ENCODE assay signal across 1 cellular context in genomic region chr4:83115656-83116285, GRCh38.
TF ChIP-seq lines count a peak whose summit lies in the region.

No MANE protein-coding gene starts in this region.

TF ChIP-seq in HepG2, 621 proteins besides CTCF, POLR2A, EP300 and RAD21 (continued from another document):
- TF ChIP-seq ZBTB49 (CRISPR knock-in tag; IDR thresholded peaks at IDR 0.05; ENCODE audit: borderline replicate concordance) (no peak), ZNF318 (CRISPR knock-in tag; IDR thresholded peaks at IDR 0.05) (no peak), SOX6 (IDR thresholded peaks at IDR 0.05) (no peak), SOX6 (CRISPR knock-in tag; IDR thresholded peaks at IDR 0.05) (0 out of 2 replicates have a peak, but pooled peaks have one; percentile 27), DNMT3B (CRISPR knock-in tag; conservative IDR thresholded peaks at IDR 0.05) (no peak), ZNF274 (CRISPR knock-in tag; IDR thresholded peaks at IDR 0.05) (no peak), ZNF513 (CRISPR knock-in tag; conservative IDR thresholded peaks at IDR 0.05) (no peak), ZNF260 (CRISPR knock-in tag; IDR thresholded peaks at IDR 0.05; ENCODE audit: borderline replicate concordance, low read depth) (no peak), ZMYM3 (CRISPR knock-in tag; IDR thresholded peaks at IDR 0.05) (peak; percentile 25; the same call in 1 of the 2 replicates), ZMYM4 (CRISPR knock-in tag; IDR thresholded peaks at IDR 0.05) (no peak), ZHX1 (CRISPR knock-in tag; IDR thresholded peaks at IDR 0.05; ENCODE audit: low read depth) (no peak), ZNF121 (CRISPR knock-in tag; IDR thresholded peaks at IDR 0.05) (peak; percentile 95), TOPORS (CRISPR knock-in tag; IDR thresholded peaks at IDR 0.05) (no peak), DRAP1 (CRISPR knock-in tag; IDR thresholded peaks at IDR 0.05) (no peak), CBFB (CRISPR knock-in tag; IDR thresholded peaks at IDR 0.05) (no peak), FOXM1 (CRISPR knock-in tag; IDR thresholded peaks at IDR 0.05) (no peak), FIP1L1 (IDR thresholded peaks at IDR 0.05; ENCODE audit: borderline replicate concordance, insufficient read depth, low read depth, low read length) (no peak), AGO1 (IDR thresholded peaks at IDR 0.05; ENCODE audit: low read depth, low read length, poor library complexity, severe bottlenecking) (no peak), DMAP1 (CRISPR knock-in tag; IDR thresholded peaks at IDR 0.05) (no peak), ZNF441 (CRISPR knock-in tag; IDR thresholded peaks at IDR 0.05; ENCODE audit: borderline replicate concordance) (no peak), DNMT1 (CRISPR knock-in tag; IDR thresholded peaks at IDR 0.05) (no peak), ZNF577 (CRISPR knock-in tag; IDR thresholded peaks at IDR 0.05; ENCODE audit: borderline replicate concordance, low read depth) (no peak), ZNF564 (CRISPR knock-in tag; IDR thresholded peaks at IDR 0.05) (no peak), PRMT3 (CRISPR knock-in tag; IDR thresholded peaks at IDR 0.05; ENCODE audit: borderline replicate concordance, low read depth) (no peak), ZNF10 (CRISPR knock-in tag; IDR thresholded peaks at IDR 0.05; ENCODE audit: borderline replicate concordance, low read depth) (no peak), ZNF281 (CRISPR knock-in tag; IDR thresholded peaks at IDR 0.05; ENCODE audit: borderline replicate concordance) (no peak), JDP2 (CRISPR knock-in tag; IDR thresholded peaks at IDR 0.05; ENCODE audit: borderline replicate concordance) (no peak), ATRX (CRISPR knock-in tag; IDR thresholded peaks at IDR 0.05; ENCODE audit: borderline replicate concordance) (no peak), PAX8 (CRISPR knock-in tag; IDR thresholded peaks at IDR 0.05; ENCODE audit: borderline replicate concordance) (no peak), ZNF784 (CRISPR knock-in tag; IDR thresholded peaks at IDR 0.05; ENCODE audit: borderline replicate concordance) (no peak), NR2F6 (IDR thresholded peaks at IDR 0.05) (peak; percentile 77), NR2F6 (CRISPR knock-in tag; IDR thresholded peaks at IDR 0.05) (peak; percentile 66), ERF (CRISPR knock-in tag; IDR thresholded peaks at IDR 0.05) (no peak), HMGXB3 (CRISPR knock-in tag; IDR thresholded peaks at IDR 0.05; ENCODE audit: borderline replicate concordance) (no peak)
